ENCODE assay signal across 18 cellular contexts in genomic region chr12:52122904-52123303, GRCh38. TPM values are rescaled to one million over a fixed set of nuclear protein-coding genes. Genes with fewer than 3 reads are reported as not detected.
"Had no signal": no experiment of that assay in that cellular context is flagged by ENCODE, and none has a peak within 500 bp of the region (broad histone marks: within the 10 kb centered on the region; RNA-seq: fewer than 3 reads in every experiment).

No MANE protein-coding gene starts in this region.

- H3K9me3 Mint-ChIP-seq: activated naive CD4-positive, alpha-beta T cell treated with anti-CD3 and anti-CD28 coated beads for 36 hours; activated naive CD8-positive, alpha-beta T cell treated with anti-CD3 and anti-CD28 coated beads, Interleukin-2, amount 50 U/mL, for 24 hours; activated T-helper 17 cell treated with anti-CD3 and anti-CD28 coated beads, Interleukin-2, amount 50 U/mL, for 72 hours; naive thymus-derived CD4-positive, alpha-beta T cell; stimulated activated effector memory CD8-positive, alpha-beta T cell treated with anti-CD3 and anti-CD28 coated beads, Interleukin-12 subunit alpha, Interleukin-12 subunit beta, amount 100 ng/mL, for 72 hours had no signal

- H2AFZ ChIP-seq: parathyroid adenoma had no signal

- H3K27ac ChIP-seq: gastroesophageal sphincter, heart right ventricle, parathyroid adenoma, uterus had no signal

- DNase-seq: activated CD4-positive, alpha-beta T cell treated with anti-CD3 and anti-CD28 coated beads, Interleukin-2, amount 50 U/mL, for 1 hour; activated naive CD4-positive, alpha-beta T cell treated with anti-CD3 and anti-CD28 coated beads for 36 hours; activated naive CD8-positive, alpha-beta T cell treated with anti-CD3 and anti-CD28 coated beads, Interleukin-2, amount 50 U/mL, for 24 hours; activated T-cell treated with anti-CD3 and anti-CD28 coated beads for 4 hours; erythroblast; heart right ventricle; left colon; mammary epithelial cell; mucosa of descending colon; naive thymus-derived CD4-positive, alpha-beta T cell; T-helper 9 cell; uterus had no signal

- ATAC-seq: activated CD4-positive, CD25-positive, alpha-beta regulatory T cell treated with anti-CD3 and anti-CD28 coated beads, Interleukin-2, amount 50 U/mL, for 24 hours; activated naive CD8-positive, alpha-beta T cell treated with anti-CD3 and anti-CD28 coated beads, Interleukin-2, amount 50 U/mL, for 24 hours; activated T-helper 17 cell treated with anti-CD3 and anti-CD28 coated beads, Interleukin-2, amount 50 U/mL, for 72 hours; gastroesophageal sphincter; heart right ventricle; left colon; mucosa of descending colon; naive thymus-derived CD4-positive, alpha-beta T cell; stimulated activated effector memory CD8-positive, alpha-beta T cell treated with anti-CD3 and anti-CD28 coated beads, Interleukin-12 subunit alpha, Interleukin-12 subunit beta, amount 100 ng/mL, for 72 hours had no signal

- H3K9me3 ChIP-seq: gastroesophageal sphincter, heart right ventricle, mucosa of descending colon, uterus had no signal

- H3K4me3 Mint-ChIP-seq: activated naive CD4-positive, alpha-beta T cell treated with anti-CD3 and anti-CD28 coated beads for 36 hours; activated naive CD8-positive, alpha-beta T cell treated with anti-CD3 and anti-CD28 coated beads, Interleukin-2, amount 50 U/mL, for 24 hours; activated T-helper 17 cell treated with anti-CD3 and anti-CD28 coated beads, Interleukin-2, amount 50 U/mL, for 72 hours; naive thymus-derived CD4-positive, alpha-beta T cell; stimulated activated effector memory CD8-positive, alpha-beta T cell treated with anti-CD3 and anti-CD28 coated beads, Interleukin-12 subunit alpha, Interleukin-12 subunit beta, amount 100 ng/mL, for 72 hours had no signal

- H3K9ac ChIP-seq: parathyroid adenoma had no signal

- H3K79me2 ChIP-seq: parathyroid adenoma had no signal

- H3K4me3 ChIP-seq: gastroesophageal sphincter, heart right ventricle, mucosa of descending colon, uterus had no signal

- H3K36me3 Mint-ChIP-seq: stimulated activated effector memory CD8-positive, alpha-beta T cell treated with anti-CD3 and anti-CD28 coated beads, Interleukin-12 subunit alpha, Interleukin-12 subunit beta, amount 100 ng/mL, for 72 hours had no signal

- H3K36me3 ChIP-seq: gastroesophageal sphincter, heart right ventricle, uterus had no signal

- H3K27ac Mint-ChIP-seq: activated naive CD4-positive, alpha-beta T cell treated with anti-CD3 and anti-CD28 coated beads for 36 hours; activated naive CD8-positive, alpha-beta T cell treated with anti-CD3 and anti-CD28 coated beads, Interleukin-2, amount 50 U/mL, for 24 hours; activated T-helper 17 cell treated with anti-CD3 and anti-CD28 coated beads, Interleukin-2, amount 50 U/mL, for 72 hours; naive thymus-derived CD4-positive, alpha-beta T cell; stimulated activated effector memory CD8-positive, alpha-beta T cell treated with anti-CD3 and anti-CD28 coated beads, Interleukin-12 subunit alpha, Interleukin-12 subunit beta, amount 100 ng/mL, for 72 hours had no signal

- H3K4me1 ChIP-seq: uterus had no signal

RNA-seq across cellular contexts. Expression of gene SMIM41, which starts 43.4 kb away (rescaled TPM):
- total RNA-seq: activated CD8-positive, alpha-beta memory T cell treated with anti-CD3 and anti-CD28 coated beads for 36 hours; activated naive CD4-positive, alpha-beta T cell treated with anti-CD3 and anti-CD28 coated beads for 36 hours; activated T-helper 17 cell treated with anti-CD3 and anti-CD28 coated beads, Interleukin-2, amount 50 U/mL, for 72 hours; uterus had no signal
- polyA plus RNA-seq: mammary epithelial cell; naive thymus-derived CD4-positive, alpha-beta T cell had no signal
